2 cellular contexts compared by ENCODE assay signal in genomic region chr12:56628671-56629458, GRCh38.
A peak's percentile ranks its signal among the peaks of the same experiment; 100 is the strongest.
TF ChIP-seq lines count a peak whose summit lies in the region.

No MANE protein-coding gene starts in this region.

TF ChIP-seq in Ishikawa, 13 proteins besides CTCF, POLR2A, EP300 and RAD21 (continued from another document):
- 0 out of 2 replicates have a peak, but pooled peaks have one; percentile 37 for TF ChIP-seq YY1 (IDR thresholded peaks at IDR 0.05; ENCODE audit: low read depth)

TF ChIP-seq in K562, 482 proteins besides CTCF, POLR2A, EP300 and RAD21 (continued from another document and continues in another):
- TF ChIP-seq, protein P1, sequence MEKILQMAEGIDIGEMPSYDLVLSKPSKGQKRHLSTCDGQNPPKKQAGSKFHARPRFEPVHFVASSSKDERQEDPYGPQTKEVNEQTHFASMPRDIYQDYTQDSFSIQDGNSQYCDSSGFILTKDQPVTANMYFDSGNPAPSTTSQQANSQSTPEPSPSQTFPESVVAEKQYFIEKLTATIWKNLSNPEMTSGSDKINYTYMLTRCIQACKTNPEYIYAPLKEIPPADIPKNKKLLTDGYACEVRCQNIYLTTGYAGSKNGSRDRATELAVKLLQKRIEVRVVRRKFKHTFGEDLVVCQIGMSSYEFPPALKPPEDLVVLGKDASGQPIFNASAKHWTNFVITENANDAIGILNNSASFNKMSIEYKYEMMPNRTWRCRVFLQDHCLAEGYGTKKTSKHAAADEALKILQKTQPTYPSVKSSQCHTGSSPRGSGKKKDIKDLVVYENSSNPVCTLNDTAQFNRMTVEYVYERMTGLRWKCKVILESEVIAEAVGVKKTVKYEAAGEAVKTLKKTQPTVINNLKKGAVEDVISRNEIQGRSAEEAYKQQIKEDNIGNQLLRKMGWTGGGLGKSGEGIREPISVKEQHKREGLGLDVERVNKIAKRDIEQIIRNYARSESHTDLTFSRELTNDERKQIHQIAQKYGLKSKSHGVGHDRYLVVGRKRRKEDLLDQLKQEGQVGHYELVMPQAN (IDR thresholded peaks at IDR 0.05; ENCODE audit: borderline replicate concordance) = peak; percentile 61; the same call in 1 of the 2 replicates
- TF ChIP-seq TRIM28 (IDR thresholded peaks at IDR 0.05) (no peak), ZNF277 (CRISPR knock-in tag; IDR thresholded peaks at IDR 0.05; ENCODE audit: borderline replicate concordance) (no peak), CBFB (CRISPR knock-in tag; IDR thresholded peaks at IDR 0.05) (0 out of 2 replicates have a peak, but pooled peaks have one; percentile 49), MAZ (CRISPR knock-in tag; conservative IDR thresholded peaks at IDR 0.05 in 1 of 2, IDR thresholded peaks at IDR 0.05 in 1 of 2) (0 out of 4 replicates have a peak, but pooled peaks of 1 of the 2 experiments have one; percentile 8), HDAC1 (IDR thresholded peaks at IDR 0.05) (peak in 1 of 2 experiments; percentile 53; a peak in 2 of 4 replicates), ZKSCAN1 (IDR thresholded peaks at IDR 0.05; ENCODE audit: low read depth, low read length) (no peak), CEBPB (tag; IDR thresholded peaks at IDR 0.05) (no peak), GATA2 (CRISPR knock-in tag; IDR thresholded peaks at IDR 0.05) (peak; percentile 41; the same call in 1 of the 2 replicates), ETV6 (IDR thresholded peaks at IDR 0.05; ENCODE audit: borderline replicate concordance in 1 of 2, low read depth in 2 of 2, low read length in 1 of 2) (peak in 1 of 2 experiments; percentile 46; a peak in 1 of 4 replicates), ETV6 (CRISPR knock-in tag; IDR thresholded peaks at IDR 0.05; ENCODE audit: borderline replicate concordance) (no peak), CXXC5 (CRISPR knock-in tag; IDR thresholded peaks at IDR 0.05) (peak; percentile 55), DPF2 (IDR thresholded peaks at IDR 0.05) (0 out of 2 replicates have a peak, but pooled peaks have one; percentile 33), NR2C2 (CRISPR knock-in tag; IDR thresholded peaks at IDR 0.05) (no peak), NR2C2 (tag; IDR thresholded peaks at IDR 0.05) (peak; percentile 66; the same call in 1 of the 2 replicates), MTA3 (IDR thresholded peaks at IDR 0.05; ENCODE audit: borderline replicate concordance) (0 out of 2 replicates have a peak, but pooled peaks have one; percentile 38), ESRRA (IDR thresholded peaks at IDR 0.05; ENCODE audit: borderline replicate concordance, low read depth) (peak; percentile 33; the same call in 1 of the 2 replicates), HMBOX1 (IDR thresholded peaks at IDR 0.05) (peak; percentile 68), ZFP1 (CRISPR knock-in tag; IDR thresholded peaks at IDR 0.05) (no peak), ATF1 (CRISPR knock-in tag; IDR thresholded peaks at IDR 0.05) (no peak), ATF1 (tag; IDR thresholded peaks at IDR 0.05) (0 out of 2 replicates have a peak, but pooled peaks have one; percentile 8), ETV5 (CRISPR knock-in tag; IDR thresholded peaks at IDR 0.05; ENCODE audit: low read depth) (peak; percentile 42; the same call in 1 of the 2 replicates), MYC (IDR thresholded peaks at IDR 0.05; ENCODE audit: low read depth, low read length) (peak; percentile 44; the same call in 1 of the 2 replicates), MYC (CRISPR knock-in tag; IDR thresholded peaks at IDR 0.05; ENCODE audit: borderline replicate concordance, low read depth) (no peak), CCAR2 (IDR thresholded peaks at IDR 0.05; ENCODE audit: low read depth, low read length) (no peak), NR1H2 (CRISPR knock-in tag; IDR thresholded peaks at IDR 0.05) (0 out of 2 replicates have a peak, but pooled peaks have one; percentile 29), YY1 (IDR thresholded peaks at IDR 0.05; ENCODE audit: borderline replicate concordance in 1 of 3, control insufficient read depth in 1 of 3, extremely low read depth in 1 of 3, insufficient read depth in 3 of 3, insufficient read length in 1 of 3, insufficient replicate concordance in 2 of 3, low read depth in 1 of 3, low read length in 2 of 3) (peak in 2 of 3 experiments; percentile 49 to 81), SREBF2 (CRISPR knock-in tag; IDR thresholded peaks at IDR 0.05) (peak; percentile 86; the same call in 1 of the 2 replicates), MECOM (CRISPR knock-in tag; IDR thresholded peaks at IDR 0.05) (no peak), CCNT2 (IDR thresholded peaks at IDR 0.05; ENCODE audit: borderline replicate concordance, extremely low read depth, insufficient read length, low read depth, low read length) (no peak), GABPB1 (CRISPR knock-in tag; IDR thresholded peaks at IDR 0.05) (peak; percentile 15; the same call in 1 of the 2 replicates), ETV1 (tag; conservative IDR thresholded peaks at IDR 0.05; ENCODE audit: low read depth) (peak; percentile 77), ZNF644 (tag; IDR thresholded peaks at IDR 0.05; ENCODE audit: low read depth) (no peak)
- TF ChIP-seq, protein P2, sequence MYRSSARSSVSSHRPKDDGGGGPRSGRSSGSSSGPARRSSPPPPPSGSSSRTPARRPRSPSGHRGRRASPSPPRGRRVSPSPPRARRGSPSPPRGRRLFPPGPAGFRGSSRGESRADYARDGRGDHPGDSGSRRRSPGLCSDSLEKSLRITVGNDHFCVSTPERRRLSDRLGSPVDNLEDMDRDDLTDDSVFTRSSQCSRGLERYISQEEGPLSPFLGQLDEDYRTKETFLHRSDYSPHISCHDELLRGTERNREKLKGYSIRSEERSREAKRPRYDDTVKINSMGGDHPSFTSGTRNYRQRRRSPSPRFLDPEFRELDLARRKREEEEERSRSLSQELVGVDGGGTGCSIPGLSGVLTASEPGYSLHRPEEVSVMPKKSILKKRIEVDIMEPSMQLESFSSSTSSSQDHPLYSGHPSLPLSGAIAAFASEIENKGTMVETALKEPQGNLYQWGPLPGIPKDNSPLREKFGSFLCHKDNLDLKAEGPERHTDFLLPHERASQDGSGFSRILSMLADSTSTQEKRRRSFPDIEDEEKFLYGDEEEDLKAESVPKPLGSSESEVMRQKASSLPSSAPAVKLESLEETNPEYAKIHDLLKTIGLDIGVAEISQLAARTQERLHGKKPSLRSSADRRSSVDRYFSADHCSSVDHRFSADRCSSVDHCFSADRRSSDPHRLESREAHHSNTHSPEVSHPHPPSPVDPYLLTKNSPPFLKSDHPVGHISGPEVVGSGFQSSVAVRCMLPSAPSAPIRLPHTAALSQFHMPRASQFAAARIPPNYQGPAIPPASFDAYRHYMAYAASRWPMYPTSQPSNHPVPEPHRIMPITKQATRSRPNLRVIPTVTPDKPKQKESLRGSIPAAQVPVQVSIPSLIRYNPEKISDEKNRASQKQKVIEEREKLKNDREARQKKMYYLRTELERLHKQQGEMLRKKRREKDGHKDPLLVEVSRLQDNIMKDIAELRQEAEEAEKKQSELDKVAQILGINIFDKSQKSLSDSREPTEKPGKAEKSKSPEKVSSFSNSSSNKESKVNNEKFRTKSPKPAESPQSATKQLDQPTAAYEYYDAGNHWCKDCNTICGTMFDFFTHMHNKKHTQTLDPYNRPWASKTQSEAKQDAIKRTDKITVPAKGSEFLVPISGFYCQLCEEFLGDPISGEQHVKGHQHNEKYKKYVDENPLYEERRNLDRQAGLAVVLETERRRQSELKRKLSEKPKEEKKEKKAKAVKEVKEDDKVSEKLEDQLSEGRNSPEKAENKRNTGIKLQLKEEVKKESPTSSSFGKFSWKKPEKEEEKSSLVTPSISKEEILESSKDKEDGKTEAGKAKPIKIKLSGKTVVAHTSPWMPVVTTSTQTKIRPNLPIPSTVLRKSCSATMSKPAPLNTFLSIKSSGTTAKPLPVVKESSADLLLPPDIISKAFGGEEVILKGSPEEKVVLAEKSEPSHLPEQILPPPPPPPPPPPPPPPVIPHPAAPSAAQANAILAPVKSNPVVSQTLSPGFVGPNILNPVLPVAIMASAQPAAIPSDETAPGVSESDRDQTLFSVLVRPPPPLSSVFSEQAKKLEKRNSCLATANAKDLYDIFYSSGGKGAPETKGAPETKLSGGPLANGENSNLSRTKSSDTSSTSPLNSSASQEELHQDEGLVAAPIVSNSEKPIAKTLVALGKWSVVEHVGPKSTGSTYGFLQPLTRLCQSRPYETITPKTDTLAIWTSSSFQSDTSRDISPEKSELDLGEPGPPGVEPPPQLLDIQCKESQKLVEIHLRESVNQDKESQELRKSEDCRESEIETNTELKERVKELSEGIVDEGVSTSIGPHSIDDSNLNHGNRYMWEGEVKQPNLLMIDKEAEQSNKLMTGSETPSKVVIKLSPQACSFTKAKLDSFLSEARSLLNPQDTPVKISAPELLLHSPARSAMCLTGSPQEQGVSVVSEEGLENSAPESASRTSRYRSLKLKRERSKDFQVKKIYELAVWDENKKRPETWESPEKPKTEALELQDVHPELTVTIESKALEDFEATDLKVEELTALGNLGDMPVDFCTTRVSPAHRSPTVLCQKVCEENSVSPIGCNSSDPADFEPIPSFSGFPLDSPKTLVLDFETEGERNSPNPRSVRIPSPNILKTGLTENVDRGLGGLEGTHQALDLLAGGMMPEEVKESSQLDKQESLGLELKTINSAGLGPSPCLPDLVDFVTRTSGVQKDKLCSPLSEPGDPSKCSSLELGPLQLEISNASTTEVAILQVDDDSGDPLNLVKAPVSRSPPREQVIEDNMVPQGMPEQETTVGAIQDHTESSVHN (IDR thresholded peaks at IDR 0.05; ENCODE audit: borderline replicate concordance in 1 of 2, low read depth in 1 of 2) = no peak
- TF ChIP-seq, protein P3, sequence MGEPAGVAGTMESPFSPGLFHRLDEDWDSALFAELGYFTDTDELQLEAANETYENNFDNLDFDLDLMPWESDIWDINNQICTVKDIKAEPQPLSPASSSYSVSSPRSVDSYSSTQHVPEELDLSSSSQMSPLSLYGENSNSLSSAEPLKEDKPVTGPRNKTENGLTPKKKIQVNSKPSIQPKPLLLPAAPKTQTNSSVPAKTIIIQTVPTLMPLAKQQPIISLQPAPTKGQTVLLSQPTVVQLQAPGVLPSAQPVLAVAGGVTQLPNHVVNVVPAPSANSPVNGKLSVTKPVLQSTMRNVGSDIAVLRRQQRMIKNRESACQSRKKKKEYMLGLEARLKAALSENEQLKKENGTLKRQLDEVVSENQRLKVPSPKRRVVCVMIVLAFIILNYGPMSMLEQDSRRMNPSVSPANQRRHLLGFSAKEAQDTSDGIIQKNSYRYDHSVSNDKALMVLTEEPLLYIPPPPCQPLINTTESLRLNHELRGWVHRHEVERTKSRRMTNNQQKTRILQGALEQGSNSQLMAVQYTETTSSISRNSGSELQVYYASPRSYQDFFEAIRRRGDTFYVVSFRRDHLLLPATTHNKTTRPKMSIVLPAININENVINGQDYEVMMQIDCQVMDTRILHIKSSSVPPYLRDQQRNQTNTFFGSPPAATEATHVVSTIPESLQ (CRISPR knock-in tag; IDR thresholded peaks at IDR 0.05) = 0 out of 2 replicates have a peak, but pooled peaks have one; percentile 41
- TF ChIP-seq, protein P4, sequence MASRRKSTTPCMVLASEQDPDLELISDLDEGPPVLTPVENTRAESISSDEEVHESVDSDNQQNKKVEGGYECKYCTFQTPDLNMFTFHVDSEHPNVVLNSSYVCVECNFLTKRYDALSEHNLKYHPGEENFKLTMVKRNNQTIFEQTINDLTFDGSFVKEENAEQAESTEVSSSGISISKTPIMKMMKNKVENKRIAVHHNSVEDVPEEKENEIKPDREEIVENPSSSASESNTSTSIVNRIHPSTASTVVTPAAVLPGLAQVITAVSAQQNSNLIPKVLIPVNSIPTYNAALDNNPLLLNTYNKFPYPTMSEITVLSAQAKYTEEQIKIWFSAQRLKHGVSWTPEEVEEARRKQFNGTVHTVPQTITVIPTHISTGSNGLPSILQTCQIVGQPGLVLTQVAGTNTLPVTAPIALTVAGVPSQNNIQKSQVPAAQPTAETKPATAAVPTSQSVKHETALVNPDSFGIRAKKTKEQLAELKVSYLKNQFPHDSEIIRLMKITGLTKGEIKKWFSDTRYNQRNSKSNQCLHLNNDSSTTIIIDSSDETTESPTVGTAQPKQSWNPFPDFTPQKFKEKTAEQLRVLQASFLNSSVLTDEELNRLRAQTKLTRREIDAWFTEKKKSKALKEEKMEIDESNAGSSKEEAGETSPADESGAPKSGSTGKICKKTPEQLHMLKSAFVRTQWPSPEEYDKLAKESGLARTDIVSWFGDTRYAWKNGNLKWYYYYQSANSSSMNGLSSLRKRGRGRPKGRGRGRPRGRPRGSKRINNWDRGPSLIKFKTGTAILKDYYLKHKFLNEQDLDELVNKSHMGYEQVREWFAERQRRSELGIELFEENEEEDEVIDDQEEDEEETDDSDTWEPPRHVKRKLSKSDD (conservative IDR thresholded peaks at IDR 0.05; ENCODE audit: low read length) = 0 out of 2 replicates have a peak, but pooled peaks have one; percentile 36
- TF ChIP-seq, protein P5, sequence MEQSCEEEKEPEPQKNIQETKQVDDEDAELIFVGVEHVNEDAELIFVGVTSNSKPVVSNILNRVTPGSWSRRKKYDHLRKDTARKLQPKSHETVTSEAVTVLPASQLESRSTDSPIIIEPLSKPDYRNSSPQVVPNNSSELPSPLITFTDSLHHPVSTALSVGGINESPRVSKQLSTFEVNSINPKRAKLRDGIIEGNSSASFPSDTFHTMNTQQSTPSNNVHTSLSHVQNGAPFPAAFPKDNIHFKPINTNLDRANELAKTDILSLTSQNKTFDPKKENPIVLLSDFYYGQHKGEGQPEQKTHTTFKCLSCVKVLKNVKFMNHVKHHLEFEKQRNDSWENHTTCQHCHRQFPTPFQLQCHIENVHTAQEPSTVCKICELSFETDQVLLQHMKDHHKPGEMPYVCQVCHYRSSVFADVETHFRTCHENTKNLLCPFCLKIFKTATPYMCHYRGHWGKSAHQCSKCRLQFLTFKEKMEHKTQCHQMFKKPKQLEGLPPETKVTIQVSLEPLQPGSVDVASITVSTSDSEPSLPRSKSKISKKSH (CRISPR knock-in tag; IDR thresholded peaks at IDR 0.05) = no peak
- TF ChIP-seq, protein P6, sequence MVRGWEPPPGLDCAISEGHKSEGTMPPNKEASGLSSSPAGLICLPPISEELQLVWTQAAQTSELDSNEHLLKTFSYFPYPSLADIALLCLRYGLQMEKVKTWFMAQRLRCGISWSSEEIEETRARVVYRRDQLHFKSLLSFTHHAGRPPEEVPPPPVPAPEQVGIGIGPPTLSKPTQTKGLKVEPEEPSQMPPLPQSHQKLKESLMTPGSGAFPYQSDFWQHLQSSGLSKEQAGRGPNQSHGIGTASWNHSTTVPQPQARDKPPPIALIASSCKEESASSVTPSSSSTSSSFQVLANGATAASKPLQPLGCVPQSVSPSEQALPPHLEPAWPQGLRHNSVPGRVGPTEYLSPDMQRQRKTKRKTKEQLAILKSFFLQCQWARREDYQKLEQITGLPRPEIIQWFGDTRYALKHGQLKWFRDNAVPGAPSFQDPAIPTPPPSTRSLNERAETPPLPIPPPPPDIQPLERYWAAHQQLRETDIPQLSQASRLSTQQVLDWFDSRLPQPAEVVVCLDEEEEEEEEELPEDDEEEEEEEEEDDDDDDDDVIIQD (CRISPR knock-in tag; IDR thresholded peaks at IDR 0.05) = no peak
